In genomic region chr5:71601222-71602026, GRCh38 we compare ENCODE assay signal across 8 cellular contexts. TPM values are rescaled to one million over a fixed set of nuclear protein-coding genes. Genes with fewer than 3 reads are reported as not detected.
DNase-seq lines count a peak whose midpoint lies in the region; ATAC-seq and TF ChIP-seq lines count a peak whose summit lies in the region.

No MANE protein-coding gene starts in this region.

- ATAC-seq in HG02623 (IDR thresholded peaks at IDR 0.05; ENCODE audit: unreplicated experiment) (peak; percentile 96), mucosa of descending colon (peak; percentile 96)
- ATAC-seq in stimulated activated effector memory CD8-positive, alpha-beta T cell treated with anti-CD3 and anti-CD28 coated beads, Interleukin-12 subunit alpha, Interleukin-12 subunit beta, amount 100 ng/mL, for 72 hours: peak; percentile 97

- peak overlapping the region; percentile 28 for H3K4me3 Mint-ChIP-seq in stimulated activated effector memory CD8-positive, alpha-beta T cell treated with anti-CD3 and anti-CD28 coated beads, Interleukin-12 subunit alpha, Interleukin-12 subunit beta, amount 100 ng/mL, for 72 hours

- H3K9me3 ChIP-seq in mucosa of descending colon: no peaks in the 10 kb centered on the region

- TF ChIP-seq CTCF in NB4 (IDR thresholded peaks at IDR 0.05; ENCODE audit: low read depth, low read length) (peak; percentile 74), dorsolateral prefrontal cortex (IDR thresholded peaks at IDR 0.05 in 54 of 56, conservative IDR thresholded peaks at IDR 0.05 in 2 of 56; ENCODE audit: low read depth in 1 of 56, partially characterized antibody in 56 of 56) (peak in 53 of 56 donors; percentile 18 to 66 (median 51)), mucosa of descending colon (IDR thresholded peaks at IDR 0.05) (peak; percentile 45)

- H3K4me1 ChIP-seq in mucosa of descending colon (ENCODE audit: low read depth): no peaks in the 10 kb centered on the region

- H3K36me3 ChIP-seq in mucosa of descending colon (ENCODE audit: low read depth): no peaks in the 10 kb centered on the region

- H3K4me1 Mint-ChIP-seq in stimulated activated effector memory CD8-positive, alpha-beta T cell treated with anti-CD3 and anti-CD28 coated beads, Interleukin-12 subunit alpha, Interleukin-12 subunit beta, amount 100 ng/mL, for 72 hours: peaks cover 20% of the 10 kb centered on the region

- H3K4me3 ChIP-seq in NB4 (ENCODE audit: low read depth, low read length): no peak overlapping the region
- H3K4me3 ChIP-seq in dorsolateral prefrontal cortex: no peak overlapping the region
- no peak overlapping the region for H3K4me3 ChIP-seq in mucosa of descending colon

- no peaks in the 10 kb centered on the region for H3K9me3 Mint-ChIP-seq in stimulated activated effector memory CD8-positive, alpha-beta T cell treated with anti-CD3 and anti-CD28 coated beads, Interleukin-12 subunit alpha, Interleukin-12 subunit beta, amount 100 ng/mL, for 72 hours

- peak; percentile 18 for DNase-seq in NCI-H748 (lab: John Stamatoyannopoulos, UW; ENCODE audit: unreplicated experiment)
- DNase-seq in NCI-H748 treated with DMSO at 0.1 percent for 48 hours (lab: John Stamatoyannopoulos, UW): no peak
- peak; percentile 93 for DNase-seq in NB4 (ENCODE audit: low read depth)
- DNase-seq in activated CD4-positive, alpha-beta T cell treated with anti-CD3 and anti-CD28 coated beads, Interleukin-2, amount 50 U/mL, for 1 hour: peak; percentile 55
- DNase-seq in dorsolateral prefrontal cortex: peak in 1 of 10 donors; percentile 21
- peak in 2 of 3 donors; percentile 37 to 73 for DNase-seq in mucosa of descending colon
- peak; percentile 32 to 83 for DNase-seq in stimulated activated effector memory CD8-positive, alpha-beta T cell treated with anti-CD3 and anti-CD28 coated beads, Interleukin-12 subunit alpha, Interleukin-12 subunit beta, amount 100 ng/mL, for 72 hours (ENCODE audit: low spot score in 2 of 2)

- peak overlapping the region in 17 of 59 donors; percentile 5 to 65 (median 29) for H3K27ac ChIP-seq in dorsolateral prefrontal cortex

- peaks cover 81% of the 10 kb centered on the region for H3K36me3 Mint-ChIP-seq in stimulated activated effector memory CD8-positive, alpha-beta T cell treated with anti-CD3 and anti-CD28 coated beads, Interleukin-12 subunit alpha, Interleukin-12 subunit beta, amount 100 ng/mL, for 72 hours

- intact Hi-C loops in dorsolateral prefrontal cortex (cut with DNase I): no loop called here
- intact Hi-C loops in mucosa of descending colon (cut with DNase I, micrococcal nuclease): no loop called here

- H3K27ac Mint-ChIP-seq in stimulated activated effector memory CD8-positive, alpha-beta T cell treated with anti-CD3 and anti-CD28 coated beads, Interleukin-12 subunit alpha, Interleukin-12 subunit beta, amount 100 ng/mL, for 72 hours: peak overlapping the region; percentile 87

- H3K27me3 ChIP-seq in dorsolateral prefrontal cortex: no peaks in the 10 kb centered on the region

- TF ChIP-seq POLR2A in NB4 (IDR thresholded peaks at IDR 0.05; ENCODE audit: extremely low read depth, insufficient read length): no peak

RNA-seq across cellular contexts. Expression of gene MCCC2, which starts 14.3 kb away (rescaled TPM):
- 10 to 100 TPM; 15.7 to 40.4 (median 28.3) TPM for total RNA-seq in dorsolateral prefrontal cortex
- 10 to 100 TPM; 32.3 to 63.8 (median 54.0) TPM for total RNA-seq in mucosa of descending colon
